In genomic region chr20:50101281-50101680, GRCh38 we compare ENCODE assay signal across 1 cellular context.
TF ChIP-seq lines count a peak whose summit lies in the region.

No MANE protein-coding gene starts in this region.

TF ChIP-seq in HepG2, 621 proteins besides CTCF, POLR2A, EP300 and RAD21:
- TF ChIP-seq ZNF225 (CRISPR knock-in tag; IDR thresholded peaks at IDR 0.05) (no peak), ZMYM4 (CRISPR knock-in tag; IDR thresholded peaks at IDR 0.05) (no peak), PAWR (CRISPR knock-in tag; IDR thresholded peaks at IDR 0.05; ENCODE audit: borderline replicate concordance) (no peak), TOPORS (CRISPR knock-in tag; IDR thresholded peaks at IDR 0.05) (no peak), KMT2A (CRISPR knock-in tag; IDR thresholded peaks at IDR 0.05) (no peak), ZNF251 (CRISPR knock-in tag; IDR thresholded peaks at IDR 0.05) (no peak), CEBPB (IDR thresholded peaks at IDR 0.05; ENCODE audit: borderline replicate concordance, low read depth, low read length) (peak; percentile 84), REPIN1 (CRISPR knock-in tag; IDR thresholded peaks at IDR 0.05; ENCODE audit: borderline replicate concordance, low read depth) (no peak), ZNF317 (CRISPR knock-in tag; IDR thresholded peaks at IDR 0.05) (no peak), ZNF850 (CRISPR knock-in tag; conservative IDR thresholded peaks at IDR 0.05) (no peak), HNRNPUL1 (IDR thresholded peaks at IDR 0.05; ENCODE audit: low read depth, low read length) (no peak), ZNF274 (CRISPR knock-in tag; IDR thresholded peaks at IDR 0.05) (no peak), CEBPG (CRISPR knock-in tag; IDR thresholded peaks at IDR 0.05) (peak; percentile 90), SMAD3 (CRISPR knock-in tag; IDR thresholded peaks at IDR 0.05) (no peak), BORCS8-MEF2B (CRISPR knock-in tag; IDR thresholded peaks at IDR 0.05) (no peak), ZNF451 (CRISPR knock-in tag; IDR thresholded peaks at IDR 0.05) (no peak), ZNF460 (CRISPR knock-in tag; IDR thresholded peaks at IDR 0.05; ENCODE audit: borderline replicate concordance) (no peak), TFDP2 (CRISPR knock-in tag; IDR thresholded peaks at IDR 0.05) (no peak), ZNF362 (CRISPR knock-in tag; IDR thresholded peaks at IDR 0.05; ENCODE audit: borderline replicate concordance) (peak; percentile 58; the same call in 1 of the 2 replicates), ZNF550 (CRISPR knock-in tag; IDR thresholded peaks at IDR 0.05; ENCODE audit: borderline replicate concordance) (no peak), REXO4 (CRISPR knock-in tag; IDR thresholded peaks at IDR 0.05; ENCODE audit: borderline replicate concordance) (no peak)
- TF ChIP-seq, protein P1, sequence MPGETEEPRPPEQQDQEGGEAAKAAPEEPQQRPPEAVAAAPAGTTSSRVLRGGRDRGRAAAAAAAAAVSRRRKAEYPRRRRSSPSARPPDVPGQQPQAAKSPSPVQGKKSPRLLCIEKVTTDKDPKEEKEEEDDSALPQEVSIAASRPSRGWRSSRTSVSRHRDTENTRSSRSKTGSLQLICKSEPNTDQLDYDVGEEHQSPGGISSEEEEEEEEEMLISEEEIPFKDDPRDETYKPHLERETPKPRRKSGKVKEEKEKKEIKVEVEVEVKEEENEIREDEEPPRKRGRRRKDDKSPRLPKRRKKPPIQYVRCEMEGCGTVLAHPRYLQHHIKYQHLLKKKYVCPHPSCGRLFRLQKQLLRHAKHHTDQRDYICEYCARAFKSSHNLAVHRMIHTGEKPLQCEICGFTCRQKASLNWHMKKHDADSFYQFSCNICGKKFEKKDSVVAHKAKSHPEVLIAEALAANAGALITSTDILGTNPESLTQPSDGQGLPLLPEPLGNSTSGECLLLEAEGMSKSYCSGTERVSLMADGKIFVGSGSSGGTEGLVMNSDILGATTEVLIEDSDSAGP (CRISPR knock-in tag; IDR thresholded peaks at IDR 0.05; ENCODE audit: borderline replicate concordance), result no peak
